Comparison of ENCODE assay signal across 1 cellular context in genomic region chr6:137810554-137811120, GRCh38.
A peak's percentile ranks its signal among the peaks of the same experiment; 100 is the strongest.
TF ChIP-seq lines count a peak whose summit lies in the region.

No MANE protein-coding gene starts in this region.

TF ChIP-seq in HepG2, 621 proteins besides CTCF, POLR2A, EP300 and RAD21 (continued from another document and continues in another):
- TF ChIP-seq SRY (CRISPR knock-in tag; IDR thresholded peaks at IDR 0.05) (no peak), NONO (IDR thresholded peaks at IDR 0.05) (no peak), NONO (CRISPR knock-in tag; conservative IDR thresholded peaks at IDR 0.05) (no peak; the same call in 1 of the 2 replicates), KDM4B (CRISPR knock-in tag; IDR thresholded peaks at IDR 0.05) (no peak), SP4 (CRISPR knock-in tag; IDR thresholded peaks at IDR 0.05) (no peak), ZNF235 (CRISPR knock-in tag; IDR thresholded peaks at IDR 0.05; ENCODE audit: borderline replicate concordance) (no peak), JUND (CRISPR knock-in tag; IDR thresholded peaks at IDR 0.05) (no peak), UBTF (CRISPR knock-in tag; IDR thresholded peaks at IDR 0.05) (no peak), IRF9 (CRISPR knock-in tag; IDR thresholded peaks at IDR 0.05; ENCODE audit: borderline replicate concordance) (no peak), AKAP8 (CRISPR knock-in tag; IDR thresholded peaks at IDR 0.05) (no peak), MAFF (IDR thresholded peaks at IDR 0.05; ENCODE audit: low read depth, low read length) (no peak), ZMAT5 (CRISPR knock-in tag; IDR thresholded peaks at IDR 0.05; ENCODE audit: borderline replicate concordance, low read depth) (no peak), RXRA (CRISPR knock-in tag; IDR thresholded peaks at IDR 0.05) (no peak), NAIF1 (CRISPR knock-in tag; IDR thresholded peaks at IDR 0.05; ENCODE audit: borderline replicate concordance) (peak; percentile 54; the same call in 1 of the 2 replicates), ZNF761 (CRISPR knock-in tag; conservative IDR thresholded peaks at IDR 0.05) (no peak; the same call in 1 of the 2 replicates), TSC22D2 (CRISPR knock-in tag; IDR thresholded peaks at IDR 0.05; ENCODE audit: borderline replicate concordance) (no peak), TGIF2 (CRISPR knock-in tag; IDR thresholded peaks at IDR 0.05) (no peak), SSRP1 (CRISPR knock-in tag; IDR thresholded peaks at IDR 0.05) (peak; percentile 96), HHEX (CRISPR knock-in tag; IDR thresholded peaks at IDR 0.05) (0 out of 2 replicates have a peak, but pooled peaks have one; percentile 11), MED1 (CRISPR knock-in tag; IDR thresholded peaks at IDR 0.05) (peak; percentile 62), ZNF20 (CRISPR knock-in tag; IDR thresholded peaks at IDR 0.05) (no peak), ZBTB33 (CRISPR knock-in tag; IDR thresholded peaks at IDR 0.05) (no peak), RFX3 (CRISPR knock-in tag; IDR thresholded peaks at IDR 0.05) (no peak), TCF7 (IDR thresholded peaks at IDR 0.05; ENCODE audit: low read depth) (peak; percentile 43; the same call in 1 of the 2 replicates), ZBTB1 (CRISPR knock-in tag; IDR thresholded peaks at IDR 0.05; ENCODE audit: borderline replicate concordance) (no peak), ATM (IDR thresholded peaks at IDR 0.05; ENCODE audit: borderline replicate concordance) (no peak), ZNF431 (CRISPR knock-in tag; IDR thresholded peaks at IDR 0.05; ENCODE audit: borderline replicate concordance, low read depth) (no peak), GMEB2 (CRISPR knock-in tag; IDR thresholded peaks at IDR 0.05; ENCODE audit: low read depth) (no peak), NFE2L2 (IDR thresholded peaks at IDR 0.05; ENCODE audit: low read length) (no peak), FOXK1 (CRISPR knock-in tag; IDR thresholded peaks at IDR 0.05; ENCODE audit: borderline replicate concordance, low read depth) (no peak), NR0B2 (CRISPR knock-in tag; IDR thresholded peaks at IDR 0.05) (no peak), KLF9 (CRISPR knock-in tag; IDR thresholded peaks at IDR 0.05; ENCODE audit: low read depth) (no peak), ZNF136 (CRISPR knock-in tag; IDR thresholded peaks at IDR 0.05; ENCODE audit: low read depth) (no peak), KLF16 (CRISPR knock-in tag; IDR thresholded peaks at IDR 0.05) (no peak), RORA (CRISPR knock-in tag; IDR thresholded peaks at IDR 0.05) (no peak), ZSCAN12 (CRISPR knock-in tag; IDR thresholded peaks at IDR 0.05) (no peak), MLLT10 (CRISPR knock-in tag; IDR thresholded peaks at IDR 0.05) (no peak), RARA (CRISPR knock-in tag; IDR thresholded peaks at IDR 0.05) (0 out of 2 replicates have a peak, but pooled peaks have one; percentile 6), MTF1 (CRISPR knock-in tag; IDR thresholded peaks at IDR 0.05) (no peak), ZNF33B (CRISPR knock-in tag; IDR thresholded peaks at IDR 0.05) (no peak), ZNF3 (CRISPR knock-in tag; IDR thresholded peaks at IDR 0.05) (peak; percentile 27; the same call in 1 of the 2 replicates), ZNF501 (CRISPR knock-in tag; IDR thresholded peaks at IDR 0.05) (no peak), NR2F1 (CRISPR knock-in tag; IDR thresholded peaks at IDR 0.05) (peak in 1 of 2 experiments; percentile 40; a peak in 2 of 4 replicates), REPIN1 (CRISPR knock-in tag; IDR thresholded peaks at IDR 0.05; ENCODE audit: borderline replicate concordance, low read depth) (peak; percentile 69; the same call in 1 of the 2 replicates), ZNF678 (CRISPR knock-in tag; IDR thresholded peaks at IDR 0.05) (no peak), RCOR2 (CRISPR knock-in tag; IDR thresholded peaks at IDR 0.05) (peak; percentile 100), CEBPZ (IDR thresholded peaks at IDR 0.05; ENCODE audit: low read length) (no peak), ATAD3A (CRISPR knock-in tag; IDR thresholded peaks at IDR 0.05) (no peak), RAD51 (IDR thresholded peaks at IDR 0.05; ENCODE audit: borderline replicate concordance) (no peak), TAF1 (CRISPR knock-in tag; IDR thresholded peaks at IDR 0.05) (no peak), CEBPB (IDR thresholded peaks at IDR 0.05; ENCODE audit: borderline replicate concordance, low read depth, low read length) (no peak), ZNF33A (CRISPR knock-in tag; IDR thresholded peaks at IDR 0.05; ENCODE audit: borderline replicate concordance) (no peak; the same call in 1 of the 2 replicates), JDP2 (CRISPR knock-in tag; IDR thresholded peaks at IDR 0.05; ENCODE audit: borderline replicate concordance) (no peak), PAWR (CRISPR knock-in tag; IDR thresholded peaks at IDR 0.05; ENCODE audit: borderline replicate concordance) (no peak), CC2D1A (CRISPR knock-in tag; IDR thresholded peaks at IDR 0.05) (no peak), CEBPG (CRISPR knock-in tag; IDR thresholded peaks at IDR 0.05) (0 out of 2 replicates have a peak, but pooled peaks have one; percentile 39), ZNF841 (CRISPR knock-in tag; IDR thresholded peaks at IDR 0.05; ENCODE audit: borderline replicate concordance) (no peak), RNF2 (conservative IDR thresholded peaks at IDR 0.05; ENCODE audit: low read depth) (no peak), ZNF430 (CRISPR knock-in tag; IDR thresholded peaks at IDR 0.05) (no peak), XBP1 (CRISPR knock-in tag; IDR thresholded peaks at IDR 0.05) (no peak), IRF2 (CRISPR knock-in tag; IDR thresholded peaks at IDR 0.05) (peak; percentile 31; the same call in 1 of the 2 replicates), GATAD1 (CRISPR knock-in tag; IDR thresholded peaks at IDR 0.05) (no peak), SRSF4 (IDR thresholded peaks at IDR 0.05; ENCODE audit: low read depth, low read length, poor library complexity, severe bottlenecking) (no peak), HBP1 (CRISPR knock-in tag; IDR thresholded peaks at IDR 0.05; ENCODE audit: low read depth) (no peak), CENPBD1 (CRISPR knock-in tag; IDR thresholded peaks at IDR 0.05; ENCODE audit: borderline replicate concordance, low read depth) (no peak), GTF2F1 (IDR thresholded peaks at IDR 0.05; ENCODE audit: low read length) (no peak), BCL3 (CRISPR knock-in tag; IDR thresholded peaks at IDR 0.05) (no peak), ZNF709 (CRISPR knock-in tag; IDR thresholded peaks at IDR 0.05) (no peak), ZNF230 (CRISPR knock-in tag; IDR thresholded peaks at IDR 0.05) (no peak)
